ENCODE assay signal across 11 cellular contexts in genomic region chr22:42172385-42173172, GRCh38. TPM values are rescaled to one million over a fixed set of nuclear protein-coding genes. Genes with fewer than 3 reads are reported as not detected.
DNase-seq lines count a peak whose midpoint lies in the region; ATAC-seq and TF ChIP-seq lines count a peak whose summit lies in the region.
"Had no signal": no experiment of that assay in that cellular context is flagged by ENCODE, and none has a peak within 500 bp of the region (broad histone marks: within the 10 kb centered on the region; RNA-seq: fewer than 3 reads in every experiment).

No MANE protein-coding gene starts in this region.

- peaks cover 0 to 18% of the 10 kb centered on the region in 2 donors for H3K4me1 ChIP-seq in naive thymus-derived CD4-positive, alpha-beta T cell (ENCODE audit: control insufficient read depth in 2 of 2, insufficient read depth in 2 of 2, low read length in 2 of 2)
- H3K4me1 ChIP-seq in aorta (ENCODE audit: control insufficient read depth in 1 of 2, insufficient read depth in 2 of 2, low read length in 2 of 2): no peaks in the 10 kb centered on the region
- peaks cover 6% of the 10 kb centered on the region for H3K4me1 ChIP-seq in foreskin keratinocyte

- no peak for ATAC-seq in naive thymus-derived CD4-positive, alpha-beta T cell
- ATAC-seq in aorta (ENCODE audit: low FRiP score): no peak
- ATAC-seq in foreskin keratinocyte: no peak

- H3K27ac Mint-ChIP-seq in Calu3 (ENCODE audit: unreplicated experiment): peak overlapping the region; percentile 48
- H3K27ac Mint-ChIP-seq in naive thymus-derived CD4-positive, alpha-beta T cell: peak overlapping the region in 6 of 9 donors; percentile 23 to 86 (median 46)

- TF ChIP-seq CTCF in Calu3 (IDR thresholded peaks at IDR 0.05; ENCODE audit: unreplicated experiment) (no peak), brain microvascular endothelial cell (IDR thresholded peaks at IDR 0.05; ENCODE audit: low read depth, low read length, missing control alignments) (no peak), foreskin keratinocyte (conservative IDR thresholded peaks at IDR 0.05) (no peak)

- no peak overlapping the region for H3K4me3 Mint-ChIP-seq in Calu3 (ENCODE audit: low read depth, unreplicated experiment)
- peak overlapping the region in 1 of 10 donors; percentile 29 for H3K4me3 Mint-ChIP-seq in naive thymus-derived CD4-positive, alpha-beta T cell

- H3K4me3 ChIP-seq in naive thymus-derived CD4-positive, alpha-beta T cell (ENCODE audit: low read length): no peak overlapping the region
- H3K4me3 ChIP-seq in brain microvascular endothelial cell (ENCODE audit: low read depth, low read length) (no peak overlapping the region), aorta (ENCODE audit: low read length in 2 of 2) (no peak overlapping the region)

- H3K4me1 Mint-ChIP-seq in Calu3 (ENCODE audit: low read depth, unreplicated experiment): peaks cover 32% of the 10 kb centered on the region
- peaks cover 19 to 52% (median 44%) of the 10 kb centered on the region in 7 donors for H3K4me1 Mint-ChIP-seq in naive thymus-derived CD4-positive, alpha-beta T cell

- in situ Hi-C loops in brain microvascular endothelial cell (cut with HindIII; ENCODE audit: low pct_ligation_motif_present, low sequenced_read_pairs): no loop called here

- peaks cover 0 to 47% (median 0%) of the 10 kb centered on the region in 3 experiments for H3K36me3 ChIP-seq in naive thymus-derived CD4-positive, alpha-beta T cell (ENCODE audit: control insufficient read depth in 2 of 3, insufficient read depth in 3 of 3, low read length in 3 of 3)
- peaks cover 11% of the 10 kb centered on the region for H3K36me3 ChIP-seq in brain microvascular endothelial cell (replicated peaks)
- no peaks in the 10 kb centered on the region for H3K36me3 ChIP-seq in aorta (ENCODE audit: control insufficient read depth in 1 of 2, insufficient read depth in 2 of 2, low read length in 1 of 2)

- BruUV-seq in Calu3 (replicated peaks; lab: Mats Ljungman, UMichigan): no TSS peak

- DNase-seq in Calu3: no peak
- peak; percentile 52 for DNase-seq in LHCN-M2 (ENCODE audit: low read depth)
- DNase-seq in cerebellar cortex (ENCODE audit: low spot score): peak; percentile 33
- DNase-seq in naive thymus-derived CD4-positive, alpha-beta T cell: no peak
- DNase-seq in brain microvascular endothelial cell: no peak
- no peak for DNase-seq in NCI-H2081 (lab: John Stamatoyannopoulos, UW)
- DNase-seq in aorta: no peak
- DNase-seq in foreskin keratinocyte: no peak
- DNase-seq: activated CD8-positive, alpha-beta memory T cell treated with anti-CD3 and anti-CD28 coated beads for 24 hours; NCI-H1105 treated with DMSO at 0.1 percent for 48 hours; SHP77 had no signal

- H3K27me3 Mint-ChIP-seq in Calu3 (ENCODE audit: unreplicated experiment): no peaks in the 10 kb centered on the region
- H3K27me3 Mint-ChIP-seq in naive thymus-derived CD4-positive, alpha-beta T cell: no peaks in the 10 kb centered on the region

- POLR2A ChIA-PET in naive thymus-derived CD4-positive, alpha-beta T cell (lab: Charles Lee): interaction anchor here (0.6 to 0.7 kb wide), 2 partner anchors 192 to 194 kb away, joined by 3 read pairs; no protein-coding TSS in a partner anchor

- no peaks in the 10 kb centered on the region for H3K9me3 ChIP-seq in naive thymus-derived CD4-positive, alpha-beta T cell (ENCODE audit: control insufficient read depth in 2 of 3, low read length in 3 of 3)
- H3K9me3 ChIP-seq in aorta (ENCODE audit: control insufficient read depth, low read length): no peaks in the 10 kb centered on the region

- peaks cover 24% of the 10 kb centered on the region for H3K36me3 Mint-ChIP-seq in Calu3 (ENCODE audit: insufficient read depth, unreplicated experiment)
- H3K36me3 Mint-ChIP-seq in naive thymus-derived CD4-positive, alpha-beta T cell: peaks cover 0 to 27% (median 14%) of the 10 kb centered on the region in 5 donors

- intact Hi-C loops in Calu3 (cut with micrococcal nuclease; ENCODE audit: unreplicated experiment): no loop called here
- intact Hi-C loops in naive thymus-derived CD4-positive, alpha-beta T cell (cut with micrococcal nuclease): loop anchor here in 1 of 2 donors (5.0 kb wide), 1 partner anchor 380 kb away; the partner anchor contains the start of gene SERHL2
- intact Hi-C loops in aorta (cut with DNase I): no loop called here

- 74 to 75% methylated on average over 7 of the region's 7 CpGs for WGBS in aorta, 2 donors

- no peaks in the 10 kb centered on the region for H3K27me3 ChIP-seq in naive thymus-derived CD4-positive, alpha-beta T cell (ENCODE audit: control insufficient read depth in 2 of 2, insufficient read depth in 2 of 2, low read length in 2 of 2)
- no peaks in the 10 kb centered on the region for H3K27me3 ChIP-seq in brain microvascular endothelial cell (replicated peaks)
- H3K27me3 ChIP-seq in aorta (ENCODE audit: control insufficient read depth in 1 of 2, insufficient read depth in 2 of 2, low read length in 1 of 2): no peaks in the 10 kb centered on the region
- no peaks in the 10 kb centered on the region for H3K27me3 ChIP-seq in foreskin keratinocyte

- CTCF ChIA-PET in Calu3 (lab: Charles Lee): interaction anchor here (0.7 to 1.1 kb wide), 3 partner anchors 11 to 436 kb away, joined by 3 to 5 read pairs (median 3); no protein-coding TSS in a partner anchor
- CTCF ChIA-PET in naive thymus-derived CD4-positive, alpha-beta T cell (lab: Charles Lee): interaction anchor here (0.5 to 3.2 kb wide), 6 partner anchors 19 to 644 kb away, joined by 3 to 11 read pairs (median 4); no protein-coding TSS in a partner anchor

- H3K27ac ChIP-seq in naive thymus-derived CD4-positive, alpha-beta T cell (ENCODE audit: low read depth, low read length): no peak overlapping the region
- H3K27ac ChIP-seq in brain microvascular endothelial cell: no peak overlapping the region
- no peak overlapping the region for H3K27ac ChIP-seq in aorta (ENCODE audit: low read depth in 1 of 2, low read length in 2 of 2)
- no peak overlapping the region for H3K27ac ChIP-seq in foreskin keratinocyte

- H3K9me3 Mint-ChIP-seq in Calu3 (ENCODE audit: low read depth, unreplicated experiment): no peaks in the 10 kb centered on the region
- H3K9me3 Mint-ChIP-seq in naive thymus-derived CD4-positive, alpha-beta T cell: no peaks in the 10 kb centered on the region

RNA-seq across cellular contexts. Expression of gene CYP2D6, which starts 42.0 kb away (rescaled TPM):
- total RNA-seq in Calu3 (2022): 9.3 and 10.7 TPM in 2 replicates
- total RNA-seq in LHCN-M2 (2014; rRNA removed): 0.17 TPM in 1 of 2 replicates, not detected in the other
- polyA plus RNA-seq in LHCN-M2 (2012): 0.16 TPM
- 10 to 100 TPM in 4 of 5 experiments, 1 to 10 TPM in 1; 5.6 to 13.3 (median 11.2) TPM for total RNA-seq in naive thymus-derived CD4-positive, alpha-beta T cell
- under 1 TPM in 1 of 2 donors, not detected in 1; 0.11 TPM for polyA plus RNA-seq in naive thymus-derived CD4-positive, alpha-beta T cell
- 1 to 10 TPM; 1.0 to 1.1 TPM for total RNA-seq in aorta
- polyA plus RNA-seq in aorta: 1 to 10 TPM; 1.8 to 3.8 TPM
- total RNA-seq in foreskin keratinocyte: 0.61 and 0.71 TPM in 2 replicates
- polyA plus RNA-seq in foreskin keratinocyte: 0.66 and 0.86 TPM in 2 replicates

Comparison
In these comparisons a context has a peak if more than half of its experiments do, and no peak if none do; other contexts are left out.
1. DNase-seq: peak in LHCN-M2 (single experiment) and cerebellar cortex (single experiment); none in Calu3 (single experiment), naive thymus-derived CD4-positive, alpha-beta T cell (0 of 9), brain microvascular endothelial cell (single experiment), NCI-H2081 (0 of 2), aorta (0 of 2) and foreskin keratinocyte (0 of 2).